In genomic region chr5:115378754-115379153, GRCh38 we compare ENCODE assay signal across 21 cellular contexts.
"Had no signal": no experiment of that assay in that cellular context is flagged by ENCODE, and none has a peak within 500 bp of the region (broad histone marks: within the 10 kb centered on the region; RNA-seq: fewer than 3 reads in every experiment).

No MANE protein-coding gene starts in this region.

- FAIRE-seq: RCC 7860 had no signal

- DNase-seq: activated CD4-positive, alpha-beta T cell treated with anti-CD3 and anti-CD28 coated beads for 4 hours; activated CD8-positive, alpha-beta memory T cell treated with anti-CD3 and anti-CD28 coated beads, Interleukin-2, amount 50 U/mL, for 4 hours; activated CD8-positive, alpha-beta T cell treated with anti-CD3 and anti-CD28 coated beads for 36 hours; activated effector memory CD4-positive, alpha-beta T cell treated with Interleukin-2 at 50 U/mL for 16 hours; activated naive CD4-positive, alpha-beta T cell; aorta; KBM-7; MV-4-11; NCI-H1092 treated with DMSO at 0.1 percent for 48 hours; NCI-H1417 treated with DMSO at 0.1 percent for 48 hours; NCI-H1694; NCI-H2029; NCI-H2107; NCI-H2171 treated with DMSO at 0.1 percent for 48 hours; NCI-H345; NCI-H510A; NCI-H526 treated with DMSO at 0.1 percent for 48 hours; NCI-H82; NK-92 treated with Interleukin-12 subunit alpha and Interleukin-12 subunit beta, amount 100 ng/mL, for 24 hours; SHP77 treated with DMSO at 0.1 percent for 48 hours had no signal
